In the genomic region with DNA sequence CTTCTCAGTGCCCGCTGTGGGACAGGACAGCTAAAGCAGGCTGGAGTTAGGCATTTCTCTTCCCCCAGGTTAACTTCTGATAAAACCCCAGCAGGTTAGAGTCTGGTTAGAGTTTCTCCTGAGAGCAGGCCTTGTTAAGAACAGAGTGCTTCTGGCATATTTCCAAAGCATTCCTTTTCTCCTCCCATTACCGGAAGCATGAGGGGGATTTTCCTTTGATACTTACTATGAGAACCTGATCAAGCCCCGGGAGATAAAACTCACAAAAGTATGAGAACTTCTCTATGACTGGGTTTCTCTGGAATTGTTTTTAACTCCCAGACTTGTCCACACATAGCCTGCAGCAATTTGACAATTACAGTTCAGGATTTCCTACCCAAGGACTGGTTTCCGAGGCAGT, we compare ENCODE assay signal across 22 cellular contexts.
DNase-seq lines count a peak whose midpoint lies in the region; ATAC-seq, FAIRE-seq and TF ChIP-seq lines count a peak whose summit lies in the region.
"Had no signal": no experiment of that assay in that cellular context is flagged by ENCODE, and none has a peak within 500 bp of the region (broad histone marks: within the 10 kb centered on the region; RNA-seq: fewer than 3 reads in every experiment).

No MANE protein-coding gene starts in this region.

- no peaks in the 10 kb centered on the region for H3K36me3 Mint-ChIP-seq in MCF 10A (ENCODE audit: insufficient read depth, unreplicated experiment)
- H3K36me3 Mint-ChIP-seq in activated CD8-positive, alpha-beta memory T cell treated with anti-CD3 and anti-CD28 coated beads, Interleukin-2, amount 10 ng/mL, durations not matched to agents 7 days and 5 days, result no peaks in the 10 kb centered on the region

- dilution Hi-C loops in mammary epithelial cell (cut with HindIII; ENCODE audit: low sequenced_read_pairs) (no loop called here), keratinocyte (cut with MboI; ENCODE audit: extremely low pct_ligation_motif_present, low sequenced_read_pairs) (no loop called here)

- H3K4me2 ChIP-seq in mammary epithelial cell (ENCODE audit: insufficient read depth, low read depth, low read length) (no peak overlapping the region), keratinocyte (ENCODE audit: control insufficient read depth, extremely low read depth, insufficient read depth, low read depth, low read length) (peak overlapping the region; percentile 69), smooth muscle cell (no peak overlapping the region)
- H3K4me2 ChIP-seq: A549 had no signal

- H2AFZ ChIP-seq in mammary epithelial cell (ENCODE audit: low read depth, low read length) (no peak overlapping the region), keratinocyte (ENCODE audit: control insufficient read depth, low read length) (peak overlapping the region; percentile 75), smooth muscle cell (ENCODE audit: low read depth) (no peak overlapping the region)

- no peaks in the 10 kb centered on the region for H3K36me3 ChIP-seq in mammary epithelial cell (ENCODE audit: insufficient read depth, low read length)
- H3K36me3 ChIP-seq in keratinocyte (ENCODE audit: control insufficient read depth in 2 of 2, extremely low read depth in 1 of 2, insufficient read depth in 2 of 2, low read length in 2 of 2), result no peaks in the 10 kb centered on the region
- H3K36me3 ChIP-seq in smooth muscle cell (ENCODE audit: low read depth), result no peaks in the 10 kb centered on the region
- no peaks in the 10 kb centered on the region for H3K36me3 ChIP-seq in prostate gland
- H3K36me3 ChIP-seq: breast epithelium, left ventricle myocardium inferior had no signal

- H3K79me2 ChIP-seq in mammary epithelial cell (ENCODE audit: insufficient read depth, low read length) (no peaks in the 10 kb centered on the region), keratinocyte (ENCODE audit: control insufficient read depth, insufficient read depth, low read length) (no peaks in the 10 kb centered on the region), smooth muscle cell (ENCODE audit: low read depth) (no peaks in the 10 kb centered on the region)

- POLR2A ChIA-PET in MCF 10A (lab: Yijun Ruan, JAX), result no interaction called here

- H3K9ac ChIP-seq in mammary epithelial cell (ENCODE audit: insufficient read depth, low read length) (no peak overlapping the region), keratinocyte (ENCODE audit: control insufficient read depth, extremely low read depth, insufficient read depth, low read length) (peak overlapping the region; percentile 50), smooth muscle cell (ENCODE audit: low read depth) (no peak overlapping the region)

- H3K27me3 Mint-ChIP-seq in MCF 10A (ENCODE audit: insufficient read depth, unreplicated experiment), result no peaks in the 10 kb centered on the region
- peaks cover 2% of the 10 kb centered on the region for H3K27me3 Mint-ChIP-seq in activated CD8-positive, alpha-beta memory T cell treated with anti-CD3 and anti-CD28 coated beads, Interleukin-2, amount 10 ng/mL, durations not matched to agents 7 days and 5 days
- H3K27me3 Mint-ChIP-seq: dendritic cell treated with granulocyte-macrophage colony-stimulating factor and Interleukin-4, amounts not matched to agents 40 ng/mL and 50 ng/mL, for 4 days had no signal

- no peak overlapping the region for H3K27ac Mint-ChIP-seq in MCF 10A (ENCODE audit: low read depth, unreplicated experiment)
- no peak overlapping the region for H3K27ac Mint-ChIP-seq in activated CD8-positive, alpha-beta memory T cell treated with anti-CD3 and anti-CD28 coated beads, Interleukin-2, amount 10 ng/mL, durations not matched to agents 7 days and 5 days
- H3K27ac Mint-ChIP-seq: activated naive CD8-positive, alpha-beta T cell; dendritic cell treated with granulocyte-macrophage colony-stimulating factor and Interleukin-4, amounts not matched to agents 40 ng/mL and 50 ng/mL, for 4 days had no signal

- H3K27me3 ChIP-seq in mammary epithelial cell (ENCODE audit: insufficient read depth, low read length) (no peaks in the 10 kb centered on the region), keratinocyte (ENCODE audit: control insufficient read depth, extremely low read depth, insufficient read depth, low read length) (no peaks in the 10 kb centered on the region), smooth muscle cell (ENCODE audit: low read depth) (no peaks in the 10 kb centered on the region), prostate gland (replicated peaks; ENCODE audit: insufficient read depth) (no peaks in the 10 kb centered on the region)
- H3K27me3 ChIP-seq: breast epithelium had no signal

- CTCF ChIA-PET in mammary epithelial cell (lab: Charles Lee; ENCODE audit: low non-redundant PET) (no interaction called here), MCF 10A (lab: Yijun Ruan, JAX) (no interaction called here)
- CTCF ChIA-PET in activated CD8-positive, alpha-beta memory T cell treated with anti-CD3 and anti-CD28 coated beads, Interleukin-2, amount 10 ng/mL, durations not matched to agents 7 days and 5 days (lab: Charles Lee), result no interaction called here

- no peak for TF ChIP-seq POLR2A in prostate gland (IDR thresholded peaks at IDR 0.05)

- H3K27ac ChIP-seq in mammary epithelial cell (ENCODE audit: insufficient read depth, low read depth, low read length), result no peak overlapping the region
- peak overlapping the region; percentile 60 for H3K27ac ChIP-seq in keratinocyte (ENCODE audit: control insufficient read depth, insufficient read depth, low read length)
- H3K27ac ChIP-seq in smooth muscle cell (ENCODE audit: low read depth), result peak overlapping the region; percentile 62
- no peak overlapping the region for H3K27ac ChIP-seq in prostate gland
- H3K27ac ChIP-seq: A549, breast epithelium, left ventricle myocardium inferior had no signal

- BruUV-seq in mammary epithelial cell (replicated peaks; lab: Mats Ljungman, UMichigan) (no TSS peak), MCF 10A (replicated peaks; lab: Mats Ljungman, UMichigan) (no TSS peak)

- no peaks in the 10 kb centered on the region for H3K4me1 Mint-ChIP-seq in MCF 10A (ENCODE audit: insufficient read depth, unreplicated experiment)
- H3K4me1 Mint-ChIP-seq in activated CD8-positive, alpha-beta memory T cell treated with anti-CD3 and anti-CD28 coated beads, Interleukin-2, amount 10 ng/mL, durations not matched to agents 7 days and 5 days, result no peaks in the 10 kb centered on the region

- peak; percentile 84 for FAIRE-seq in keratinocyte (lab: Jason Lieb, UNC)
- FAIRE-seq: A549 had no signal

- 25% methylated on average over 4 of the region's 4 CpGs for WGBS in mammary epithelial cell (ENCODE audit: low coverage, missing lambda C conversion rate)
- WGBS in smooth muscle cell (ENCODE audit: low lambda C conversion rate), result 71% methylated on average over 4 of the region's 4 CpGs
- WGBS in prostate gland, result 46% methylated on average over 4 of the region's 4 CpGs

- DNase-seq in mammary epithelial cell, result peak; percentile 42
- no peak for DNase-seq in MCF 10A (ENCODE audit: unreplicated experiment)
- DNase-seq in cardiac fibroblast (ENCODE audit: low read depth in 2 of 2), result peak; percentile 27 to 61
- DNase-seq in keratinocyte (ENCODE audit: low read depth, low spot score), result peak; percentile 84
- DNase-seq in smooth muscle cell (lab: John Stamatoyannopoulos, UW; ENCODE audit: unreplicated experiment), result no peak
- no peak for DNase-seq in T-helper 2 cell
- DNase-seq in activated CD8-positive, alpha-beta memory T cell treated with anti-CD3 and anti-CD28 coated beads, Interleukin-2, amount 10 ng/mL, durations not matched to agents 7 days and 5 days, result no peak
- DNase-seq in prostate gland (ENCODE audit: low spot score), result no peak
- DNase-seq: activated CD4-positive, alpha-beta T cell treated with anti-CD3 and anti-CD28 coated beads for 1 hour; Caco-2; left ventricle myocardium inferior; NCI-H1048; NCI-H1930; NCI-H510A; right cardiac atrium; stimulated activated CD4-positive, alpha-beta T cell treated with anti-CD3 and anti-CD28 coated beads, Interleukin-15, amount 100 ng/mL, for 24 hours had no signal

- H3K4me3 Mint-ChIP-seq in MCF 10A (ENCODE audit: unreplicated experiment), result no peak overlapping the region
- no peak overlapping the region for H3K4me3 Mint-ChIP-seq in activated CD8-positive, alpha-beta memory T cell treated with anti-CD3 and anti-CD28 coated beads, Interleukin-2, amount 10 ng/mL, durations not matched to agents 7 days and 5 days
- H3K4me3 Mint-ChIP-seq: activated naive CD8-positive, alpha-beta T cell; dendritic cell treated with granulocyte-macrophage colony-stimulating factor and Interleukin-4, amounts not matched to agents 40 ng/mL and 50 ng/mL, for 4 days had no signal

- H3F3A ChIP-seq in smooth muscle cell (ENCODE audit: low read depth), result no peaks in the 10 kb centered on the region

- H3K4me1 ChIP-seq in mammary epithelial cell (ENCODE audit: insufficient read depth, low read length) (no peaks in the 10 kb centered on the region), keratinocyte (ENCODE audit: control insufficient read depth, extremely low read depth, insufficient read depth, low read length) (peaks cover 18% of the 10 kb centered on the region), smooth muscle cell (ENCODE audit: low read depth) (peaks cover 7% of the 10 kb centered on the region), prostate gland (replicated peaks) (no peaks in the 10 kb centered on the region)
- H3K4me1 ChIP-seq: A549, breast epithelium, Caco-2 had no signal

- intact Hi-C loops in mammary epithelial cell (cut with micrococcal nuclease) (no loop called here), MCF 10A (cut with micrococcal nuclease) (no loop called here), prostate gland (cut with DNase I) (no loop called here)

- H3K4me3 ChIP-seq in mammary epithelial cell (replicated peaks in 1 of 3; ENCODE audit: insufficient read depth in 1 of 3, low read depth in 2 of 3, low read length in 3 of 3) (no peak overlapping the region), cardiac fibroblast (replicated peaks in 1 of 2; ENCODE audit: low read depth in 2 of 2, low read length in 2 of 2) (no peak overlapping the region), keratinocyte (ENCODE audit: control insufficient read depth in 2 of 3, extremely low read depth in 1 of 3, insufficient read depth in 2 of 3, low read depth in 1 of 3, low read length in 3 of 3) (peak overlapping the region in 1 of 3 experiments; percentile 35), smooth muscle cell (no peak overlapping the region), prostate gland (no peak overlapping the region)
- H3K4me3 ChIP-seq: A549, breast epithelium, left ventricle myocardium inferior had no signal

- no peaks in the 10 kb centered on the region for H3K9me1 ChIP-seq in keratinocyte (ENCODE audit: control insufficient read depth, extremely low read depth, insufficient read depth, low read length)

- TF ChIP-seq CTCF in mammary epithelial cell (conservative IDR thresholded peaks at IDR 0.05 in 1 of 2, IDR thresholded peaks at IDR 0.05 in 1 of 2; ENCODE audit: extremely low read depth in 1 of 2, insufficient read depth in 1 of 2, low read depth in 1 of 2, low read length in 2 of 2) (no peak), MCF 10A (IDR thresholded peaks at IDR 0.05; ENCODE audit: unreplicated experiment) (no peak), cardiac fibroblast (IDR thresholded peaks at IDR 0.05; ENCODE audit: low read depth, low read length) (no peak), keratinocyte (optimal IDR thresholded peaks at IDR 0.05 in 1 of 3, IDR thresholded peaks at IDR 0.05 in 1 of 3, conservative IDR thresholded peaks at IDR 0.05 in 1 of 3; ENCODE audit: extremely low read depth in 1 of 3, insufficient read depth in 2 of 3, low read length in 3 of 3) (no peak), smooth muscle cell (IDR thresholded peaks at IDR 0.05; ENCODE audit: borderline replicate concordance, insufficient read depth, poor library complexity, severe bottlenecking) (no peak), prostate gland (IDR thresholded peaks at IDR 0.05) (no peak)

- H3K9me3 ChIP-seq in mammary epithelial cell (replicated peaks; ENCODE audit: insufficient read depth, low read length) (peaks cover 2% of the 10 kb centered on the region), keratinocyte (ENCODE audit: control insufficient read depth, low read depth, low read length) (peaks cover 8% of the 10 kb centered on the region), smooth muscle cell (replicated peaks; ENCODE audit: low read depth) (no peaks in the 10 kb centered on the region), prostate gland (no peaks in the 10 kb centered on the region)

- H4K20me1 ChIP-seq in mammary epithelial cell (ENCODE audit: insufficient read depth, low read length) (no peaks in the 10 kb centered on the region), keratinocyte (ENCODE audit: control insufficient read depth, extremely low read depth, insufficient read depth, low read length) (no peaks in the 10 kb centered on the region), smooth muscle cell (ENCODE audit: low read depth) (no peaks in the 10 kb centered on the region)

- no peak for ATAC-seq in activated CD8-positive, alpha-beta memory T cell treated with anti-CD3 and anti-CD28 coated beads, Interleukin-2, amount 10 ng/mL, durations not matched to agents 7 days and 5 days
- ATAC-seq: A549, esophagus mucosa, HCT116, right cardiac atrium had no signal

- in situ Hi-C loops in mammary epithelial cell (cut with MboI; ENCODE audit: low sequenced_read_pairs in 2 of 2), result no loop called here

- H3K9me3 Mint-ChIP-seq in MCF 10A (ENCODE audit: unreplicated experiment), result peaks cover 14% of the 10 kb centered on the region
- H3K9me3 Mint-ChIP-seq in activated CD8-positive, alpha-beta memory T cell treated with anti-CD3 and anti-CD28 coated beads, Interleukin-2, amount 10 ng/mL, durations not matched to agents 7 days and 5 days (ENCODE audit: low read depth), result peaks cover 5% of the 10 kb centered on the region

Comparison
In these comparisons a context has a peak if more than half of its experiments do, and no peak if none do; other contexts are left out.
1. DNase-seq: peak in mammary epithelial cell (single experiment), cardiac fibroblast (2 of 2) and keratinocyte (single experiment); none in MCF 10A (single experiment), smooth muscle cell (single experiment), T-helper 2 cell (0 of 5), activated CD8-positive, alpha-beta memory T cell treated with anti-CD3 and anti-CD28 coated beads, Interleukin-2, amount 10 ng/mL, durations not matched to agents 7 days and 5 days (single experiment) and prostate gland (single experiment).
2. H3K27ac ChIP-seq: peak in keratinocyte (single experiment) and smooth muscle cell (single experiment); none in mammary epithelial cell (single experiment) and prostate gland (0 of 2).